Comparison of ENCODE assay signal across 8 cellular contexts in genomic region chr19:52942371-52943133, GRCh38. TPM values are rescaled to one million over a fixed set of nuclear protein-coding genes. Genes with fewer than 3 reads are reported as not detected.
A peak's percentile ranks its signal among the peaks of the same experiment; 100 is the strongest.
DNase-seq lines count a peak whose midpoint lies in the region; ATAC-seq and TF ChIP-seq lines count a peak whose summit lies in the region.

No MANE protein-coding gene starts in this region.

- peak overlapping the region; percentile 67 for H3K4me3 ChIP-seq in effector memory CD4-positive, alpha-beta T cell (ENCODE audit: insufficient read depth, low read depth, low read length, poor library complexity, severe bottlenecking)
- H3K4me3 ChIP-seq in mesenchymal stem cell (ENCODE audit: insufficient read depth in 1 of 2, low read depth in 1 of 2, low read length in 2 of 2) = peak overlapping the region; percentile 69 to 97

- H3K4ac ChIP-seq in mesenchymal stem cell (ENCODE audit: low read depth in 1 of 2, low read length in 2 of 2) = peak overlapping the region in 1 of 2 experiments; percentile 45

- H3K23ac ChIP-seq in mesenchymal stem cell (ENCODE audit: low read length in 2 of 2) = no peak overlapping the region

- no peak overlapping the region for H2BK12ac ChIP-seq in mesenchymal stem cell (ENCODE audit: low read length in 2 of 2)

- peak overlapping the region; percentile 69 for H2BK15ac ChIP-seq in mesenchymal stem cell (ENCODE audit: low read depth, poor library complexity, severe bottlenecking)

- H2AFZ ChIP-seq in mesenchymal stem cell (ENCODE audit: low read depth, low read length) = peak overlapping the region; percentile 77

- no peak overlapping the region for H4K8ac ChIP-seq in mesenchymal stem cell (ENCODE audit: low read length)

- peak overlapping the region; percentile 96 for H3K9ac ChIP-seq in mesenchymal stem cell (ENCODE audit: low read length)

- peak; percentile 88 for TF ChIP-seq POLR2A in GM18951 (IDR thresholded peaks at IDR 0.05; ENCODE audit: extremely low read depth, insufficient read depth, insufficient read length)

- H3K14ac ChIP-seq in mesenchymal stem cell (ENCODE audit: low read length in 2 of 2) = peak overlapping the region in 1 of 2 experiments; percentile 36

- peaks cover 15% of the 10 kb centered on the region for H3K9me3 ChIP-seq in effector memory CD4-positive, alpha-beta T cell (ENCODE audit: control insufficient read depth, low read length)
- H3K9me3 ChIP-seq in mesenchymal stem cell (ENCODE audit: control insufficient read depth, low read length) = peaks cover 10% of the 10 kb centered on the region

- H3K36me3 ChIP-seq in effector memory CD4-positive, alpha-beta T cell (ENCODE audit: control insufficient read depth, insufficient read depth, low read length) = no peaks in the 10 kb centered on the region
- H3K36me3 ChIP-seq in mesenchymal stem cell (ENCODE audit: control insufficient read depth in 1 of 2, insufficient read depth in 2 of 2, low read depth in 1 of 2, low read length in 2 of 2) = peaks cover 0 to 3% of the 10 kb centered on the region in 2 experiments

- H2AK5ac ChIP-seq in mesenchymal stem cell (ENCODE audit: low read length, severe bottlenecking) = no peak overlapping the region

- peak overlapping the region; percentile 92 for H3K4me2 ChIP-seq in mesenchymal stem cell (ENCODE audit: low read length, poor library complexity, severe bottlenecking)

- peak overlapping the region; percentile 34 for H2BK120ac ChIP-seq in mesenchymal stem cell (ENCODE audit: low read depth, low read length)

- ATAC-seq in HG03175 (IDR thresholded peaks at IDR 0.05; ENCODE audit: unreplicated experiment) = peak; percentile 97

- 1% methylated on average over 39 of the region's 43 CpGs for WGBS in mesenchymal stem cell

- no peaks in the 10 kb centered on the region for H3K27me3 ChIP-seq in effector memory CD4-positive, alpha-beta T cell (replicated peaks; ENCODE audit: control insufficient read depth, insufficient read depth, low read length, poor library complexity, severe bottlenecking)
- no peaks in the 10 kb centered on the region for H3K27me3 ChIP-seq in mesenchymal stem cell (ENCODE audit: control insufficient read depth in 1 of 2, insufficient read depth in 1 of 2, low read length in 2 of 2)

- in situ Hi-C loops in GM18951 (cut with MboI; ENCODE audit: low sequenced_read_pairs, unreplicated experiment) = no loop called here

- no peak overlapping the region for H2BK5ac ChIP-seq in mesenchymal stem cell (ENCODE audit: low read depth, low read length, poor library complexity, severe bottlenecking)

- peaks cover 7% of the 10 kb centered on the region for H3K4me1 ChIP-seq in effector memory CD4-positive, alpha-beta T cell (ENCODE audit: control insufficient read depth, insufficient read depth, low read length, poor library complexity, severe bottlenecking)
- H3K4me1 ChIP-seq in mesenchymal stem cell (ENCODE audit: control insufficient read depth, insufficient read depth, low read depth, low read length) = peaks cover 3% of the 10 kb centered on the region

- H3K27ac ChIP-seq in effector memory CD4-positive, alpha-beta T cell (ENCODE audit: insufficient read depth, low read length, poor library complexity, severe bottlenecking) = peak overlapping the region; percentile 68
- H3K27ac ChIP-seq in mesenchymal stem cell (ENCODE audit: low read length, poor library complexity, severe bottlenecking) = peak overlapping the region; percentile 79

- H3K18ac ChIP-seq in mesenchymal stem cell (ENCODE audit: low read depth in 1 of 2, low read length in 2 of 2) = peak overlapping the region in 1 of 2 experiments; percentile 86

- H4K91ac ChIP-seq in mesenchymal stem cell (ENCODE audit: low read length) = no peak overlapping the region

- H3K79me1 ChIP-seq in mesenchymal stem cell (replicated peaks; ENCODE audit: low read length, poor library complexity, severe bottlenecking) = peaks cover 11% of the 10 kb centered on the region

- DNase-seq in AG20443 (ENCODE audit: low spot score) (peak; percentile 93), NCI-H82 (lab: John Stamatoyannopoulos, UW) (peak; percentile 86), mesenchymal stem cell (peak; percentile 86)
- peak; percentile 98 for DNase-seq in activated CD8-positive, alpha-beta memory T cell treated with anti-CD3 and anti-CD28 coated beads for 24 hours
- peak; percentile 93 to 96 (median 94) for DNase-seq in effector memory CD4-positive, alpha-beta T cell
- DNase-seq in stimulated activated CD8-positive, alpha-beta memory T cell treated with anti-CD3 and anti-CD28 coated beads, Interleukin-12 subunit alpha, Interleukin-12 subunit beta, amount 100 ng/mL, for 4 hours (ENCODE audit: low read depth) = peak; percentile 89

RNA-seq across cellular contexts. Expression of gene ZNF888, which starts 19.3 kb away (rescaled TPM):
- 0.79 TPM for polyA plus RNA-seq in mesenchymal stem cell (2013, experiment 1 of 2)
- polyA plus RNA-seq in mesenchymal stem cell (2013, experiment 2 of 2) = 0.84 TPM

RNA-seq across cellular contexts. Expression of gene ZNF816, which starts 20.1 kb away (rescaled TPM):
- polyA plus RNA-seq in mesenchymal stem cell (2013, experiment 1 of 2) = 3.0 TPM
- polyA plus RNA-seq in mesenchymal stem cell (2013, experiment 2 of 2) = 2.9 TPM

RNA-seq across cellular contexts. Expression of gene ZNF320, which starts 45.1 kb away (rescaled TPM):
- polyA plus RNA-seq in mesenchymal stem cell (2013, experiment 1 of 2) = 4.7 TPM
- polyA plus RNA-seq in mesenchymal stem cell (2013, experiment 2 of 2) = 4.1 TPM

Comparison
In these comparisons a context has a peak if more than half of its experiments do, and no peak if none do; other contexts are left out.
1. Peak in every context shown above with its lines: DNase-seq, ATAC-seq, H3K4me3 ChIP-seq and H3K27ac ChIP-seq.